ENCODE assay signal across 28 cellular contexts in the genomic region with DNA sequence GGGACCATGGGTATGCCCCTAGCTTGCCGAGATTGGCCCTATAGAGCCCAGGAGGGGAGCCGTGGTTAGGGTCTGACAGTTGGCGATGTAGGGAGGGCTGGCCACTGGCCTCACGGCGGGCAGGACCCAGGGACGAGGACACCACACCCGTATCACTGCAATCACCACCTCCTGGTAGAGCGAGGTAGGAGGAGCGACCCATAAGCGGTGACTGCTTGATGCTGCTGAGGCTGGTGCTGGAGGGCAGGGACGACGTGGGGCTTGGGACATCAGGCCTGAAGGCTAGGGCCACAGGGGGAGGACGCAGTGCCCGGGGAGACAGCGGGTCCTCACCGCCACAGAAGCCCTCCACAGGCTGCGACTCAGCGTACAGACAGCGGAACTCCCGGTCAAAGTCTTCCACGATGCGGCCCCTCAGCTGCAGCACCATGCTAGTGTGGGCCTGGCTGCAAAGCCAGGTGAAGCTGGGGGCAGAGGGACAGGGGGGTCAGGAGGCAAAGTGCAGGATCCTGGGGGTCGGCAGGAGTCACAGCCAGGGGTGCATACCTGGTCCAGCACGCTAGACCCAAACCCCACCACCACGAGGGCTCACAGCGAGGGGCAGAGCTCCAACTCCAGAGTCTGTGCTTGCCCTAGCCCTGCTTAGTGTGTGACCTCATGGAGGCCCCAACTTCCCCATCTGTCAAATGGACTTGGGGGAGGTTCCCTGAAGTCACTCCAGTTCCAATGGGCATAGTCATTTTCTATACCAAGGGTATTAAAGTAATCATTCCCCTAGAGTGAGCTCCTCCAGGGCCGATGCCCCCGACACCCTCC. TPM values are rescaled to one million over a fixed set of nuclear protein-coding genes. Genes with fewer than 3 reads are reported as not detected.
"Had no signal": no experiment of that assay in that cellular context is flagged by ENCODE, and none has a peak within 500 bp of the region (broad histone marks: within the 10 kb centered on the region; RNA-seq: fewer than 3 reads in every experiment).

No MANE protein-coding gene starts in this region.

- H3K27ac Mint-ChIP-seq: activated B cell treated with CpG ODN at 0.5 μM for 24 hours; activated CD4-positive, alpha-beta T cell treated with anti-CD3 and anti-CD28 coated beads, Interleukin-2, amount 10 ng/mL, durations not matched to agents 24 days and 14 days; activated CD8-positive, alpha-beta memory T cell treated with anti-CD3 and anti-CD28 coated beads, Interleukin-2, amount 10 ng/mL, durations not matched to agents 7 days and 5 days; activated naive CD4-positive, alpha-beta T cell treated with anti-CD3 and anti-CD28 coated beads, Interleukin-2, amount 10 ng/mL, durations not matched to agents 7 days and 5 days; activated naive CD8-positive, alpha-beta T cell treated with anti-CD3 and anti-CD28 coated beads for 36 hours; activated T-helper 2 cell treated with anti-CD3 and anti-CD28 coated beads, Interferon-gamma antibody, Interleukin-2, Interleukin-4, amounts not matched to agents 10 μg/mL and 5 μg/mL and 100 μg/mL, durations not matched to agents 14 hours and 24 hours and 36 hours; T-cell had no signal

- H3K27me3 Mint-ChIP-seq: activated naive CD8-positive, alpha-beta T cell treated with anti-CD3 and anti-CD28 coated beads for 36 hours had no signal

- H3K36me3 Mint-ChIP-seq: T-cell had no signal

- H3K36me3 ChIP-seq: cardiac muscle cell had no signal

- H3K9me3 Mint-ChIP-seq: activated B cell treated with CpG ODN at 0.5 μM for 24 hours; activated CD4-positive, alpha-beta T cell treated with anti-CD3 and anti-CD28 coated beads, Interleukin-2, amount 10 ng/mL, durations not matched to agents 24 days and 14 days; activated naive CD4-positive, alpha-beta T cell treated with anti-CD3 and anti-CD28 coated beads, Interleukin-2, amount 10 ng/mL, durations not matched to agents 7 days and 5 days; activated naive CD8-positive, alpha-beta T cell treated with anti-CD3 and anti-CD28 coated beads for 36 hours; activated T-helper 2 cell treated with anti-CD3 and anti-CD28 coated beads, Interferon-gamma antibody, Interleukin-2, Interleukin-4, amounts not matched to agents 10 μg/mL and 5 μg/mL and 100 μg/mL, durations not matched to agents 14 hours and 24 hours and 36 hours; T-cell had no signal

- H3K4me3 ChIP-seq: cardiac muscle cell, MG63, SK-N-MC had no signal

- H3K9me3 ChIP-seq: MG63 had no signal

- H3K27ac ChIP-seq: brain microvascular endothelial cell, cardiac muscle cell, SK-N-MC had no signal

- H3K27me3 ChIP-seq: brain microvascular endothelial cell, cardiac muscle cell, MG63 had no signal

- H3K4me3 Mint-ChIP-seq: activated B cell treated with CpG ODN at 0.5 μM for 24 hours; activated CD4-positive, alpha-beta T cell treated with anti-CD3 and anti-CD28 coated beads, Interleukin-2, amount 10 ng/mL, durations not matched to agents 24 days and 14 days; activated CD8-positive, alpha-beta memory T cell treated with anti-CD3 and anti-CD28 coated beads, Interleukin-2, amount 10 ng/mL, durations not matched to agents 7 days and 5 days; activated naive CD4-positive, alpha-beta T cell treated with anti-CD3 and anti-CD28 coated beads, Interleukin-2, amount 10 ng/mL, durations not matched to agents 7 days and 5 days; activated naive CD8-positive, alpha-beta T cell treated with anti-CD3 and anti-CD28 coated beads for 36 hours; T-cell had no signal

- DNase-seq: activated B cell treated with CpG ODN at 0.5 μM for 24 hours; activated CD4-positive, alpha-beta T cell treated with anti-CD3 and anti-CD28 coated beads for 1 hour; activated CD4-positive, alpha-beta T cell treated with anti-CD3 and anti-CD28 coated beads, Interleukin-2, amount 10 ng/mL, durations not matched to agents 24 days and 14 days; activated CD4-positive, alpha-beta T cell treated with anti-CD3 and anti-CD28 coated beads, Interleukin-2, amount 50 U/mL, for 48 hours; activated CD8-positive, alpha-beta memory T cell treated with anti-CD3 and anti-CD28 coated beads, Interleukin-2, amount 10 ng/mL, durations not matched to agents 7 days and 5 days; activated gamma-delta T cell treated with Interleukin-2 at 50 U/mL for 16 hours; activated naive CD4-positive, alpha-beta T cell treated with anti-CD3 and anti-CD28 coated beads, Interleukin-2, amount 10 ng/mL, durations not matched to agents 7 days and 5 days; activated naive CD8-positive, alpha-beta T cell treated with anti-CD3 and anti-CD28 coated beads for 36 hours; activated T-cell treated with anti-CD3 and anti-CD28 coated beads, Interleukin-2, amount 50 U/mL, for 48 hours; brain microvascular endothelial cell; MG63; MV-4-11; NCI-H1092 treated with DMSO at 0.1 percent for 48 hours; NCI-H1417 treated with DMSO at 0.1 percent for 48 hours; NCI-H1694 treated with DMSO at 0.1 percent for 48 hours; NCI-H2029 treated with DMSO at 0.1 percent for 48 hours; NCI-H2227 treated with DMSO at 0.1 percent for 48 hours; NCI-H446 treated with DMSO at 0.1 percent for 48 hours; NCI-H524 treated with DMSO at 0.1 percent for 48 hours; NCI-H774; T-cell; T-helper 2 cell; T1000 had no signal

RNA-seq across cellular contexts. Expression of a gene that starts 4.5 kb away (rescaled TPM):
- total RNA-seq: activated B cell treated with CpG ODN at 0.5 μM for 24 hours; activated CD4-positive, alpha-beta T cell treated with anti-CD3 and anti-CD28 coated beads, Interleukin-2, amount 10 ng/mL, durations not matched to agents 24 days and 14 days; activated CD8-positive, alpha-beta memory T cell treated with anti-CD3 and anti-CD28 coated beads, Interleukin-2, amount 10 ng/mL, durations not matched to agents 7 days and 5 days; activated naive CD8-positive, alpha-beta T cell treated with anti-CD3 and anti-CD28 coated beads for 36 hours; activated T-helper 2 cell treated with anti-CD3 and anti-CD28 coated beads, Interferon-gamma antibody, Interleukin-2, Interleukin-4, amounts not matched to agents 10 μg/mL and 5 μg/mL and 100 μg/mL, durations not matched to agents 14 hours and 24 hours and 36 hours; cardiac muscle cell; OCI-LY7; RPMI7951 had no signal
- polyA plus RNA-seq: cardiac muscle cell had no signal
